In genomic region chr6:135212935-135213334, GRCh38 we compare ENCODE assay signal across 11 cellular contexts. TPM values are rescaled to one million over a fixed set of nuclear protein-coding genes. Genes with fewer than 3 reads are reported as not detected.
DNase-seq lines count a peak whose midpoint lies in the region; ATAC-seq, FAIRE-seq and TF ChIP-seq lines count a peak whose summit lies in the region.
"Had no signal": no experiment of that assay in that cellular context is flagged by ENCODE, and none has a peak within 500 bp of the region (broad histone marks: within the 10 kb centered on the region; RNA-seq: fewer than 3 reads in every experiment).

No MANE protein-coding gene starts in this region.

- POLR2A ChIA-PET in K562 (lab: Yijun Ruan, JAX), result interaction anchor here (0.8 to 1.9 kb wide), 2 partner anchors 10 to 12 kb away, joined by 3 to 10 read pairs; no protein-coding TSS in a partner anchor

- peaks cover 33 to 46% of the 10 kb centered on the region in 2 donors for H3K4me1 Mint-ChIP-seq in natural killer cell treated with Interleukin-12 subunit alpha and Interleukin-12 subunit beta and Interleukin-15 and Interleukin-18, amount 100 ng/mL, for 72 hours (ENCODE audit: low read depth in 2 of 2)
- H3K4me1 Mint-ChIP-seq: nephron progenitor cell had no signal

- ATAC-seq in K562, result peak; percentile 3; the same call in 1 of the 3 replicates
- ATAC-seq in natural killer cell treated with Interleukin-12 subunit alpha and Interleukin-12 subunit beta and Interleukin-15 and Interleukin-18, amount 100 ng/mL, for 72 hours, result peak in 1 of 2 donors; percentile 34
- ATAC-seq in HG03342 (IDR thresholded peaks at IDR 0.05; ENCODE audit: unreplicated experiment), result no peak

- H3K27me3 ChIP-seq in K562 (ENCODE audit: control insufficient read depth in 2 of 2, insufficient read depth in 2 of 2, low read length in 2 of 2), result no peaks in the 10 kb centered on the region
- no peaks in the 10 kb centered on the region for H3K27me3 ChIP-seq in ovary

- H3K27ac ChIP-seq in K562 (ENCODE audit: extremely low read depth, low read depth, low read length) (0 out of 3 replicates have a peak overlapping the region, but pooled peaks have one; percentile 21), ovary (no peak overlapping the region)

- H3K9me3 ChIP-seq in K562 (replicated peaks; ENCODE audit: control insufficient read depth, insufficient read depth, low read depth, low read length) (no peaks in the 10 kb centered on the region), ovary (peaks cover 0 to 3% of the 10 kb centered on the region in 2 donors)

- H3K9me1 ChIP-seq in K562 (ENCODE audit: control insufficient read depth, insufficient read depth, low read length), result no peaks in the 10 kb centered on the region

- BruUV-seq in K562 (replicated peaks; lab: Mats Ljungman, UMichigan), result no TSS peak

- H4K20me1 ChIP-seq in K562 (replicated peaks; ENCODE audit: control insufficient read depth, insufficient read depth, low read length), result no peaks in the 10 kb centered on the region

- no peak overlapping the region for H2AFZ ChIP-seq in K562 (ENCODE audit: low read depth, low read length)

- FAIRE-seq in K562 (lab: Jason Lieb, UNC), result no peak

- no peak for TF ChIP-seq POLR2A in K562 (conservative IDR thresholded peaks at IDR 0.05)
- no peak for TF ChIP-seq POLR2A in ovary (IDR thresholded peaks at IDR 0.05)

- TF ChIP-seq CTCF in K562 (IDR thresholded peaks at IDR 0.05 in 2 of 3, conservative IDR thresholded peaks at IDR 0.05 in 1 of 3; ENCODE audit: insufficient read depth in 2 of 3, low read depth in 1 of 3, low read length in 3 of 3) (no peak), ovary (IDR thresholded peaks at IDR 0.05) (no peak)

- H3K36me3 ChIP-seq in K562 (ENCODE audit: control insufficient read depth, insufficient read depth, low read length) (peaks cover 97% of the 10 kb centered on the region), ovary (no peaks in the 10 kb centered on the region)

- 78% methylated on average over 5 of the region's 5 CpGs for WGBS in K562 (ENCODE audit: insufficient coverage, low coverage, missing lambda C conversion rate)
- 62 to 69% (median 67%) methylated on average over 5 of the region's 5 CpGs for WGBS in ovary, 3 donors

- no peak overlapping the region for H3K9ac ChIP-seq in K562 (ENCODE audit: insufficient read depth in 1 of 2, low read depth in 2 of 2, low read length in 2 of 2)

- H3K4me1 ChIP-seq in K562 (replicated peaks in 1 of 2; ENCODE audit: control insufficient read depth in 2 of 2, insufficient read depth in 2 of 2, low read length in 2 of 2), result no peaks in the 10 kb centered on the region; a peak in 1 of 5 replicates
- no peaks in the 10 kb centered on the region for H3K4me1 ChIP-seq in ovary (ENCODE audit: insufficient read depth)

- no peak overlapping the region for H3K4me3 ChIP-seq in K562
- H3K4me3 ChIP-seq in ovary, result no peak overlapping the region

- no peak for TF ChIP-seq RAD21 in K562 (CRISPR knock-in tag; conservative IDR thresholded peaks at IDR 0.05 in 1 of 2, IDR thresholded peaks at IDR 0.05 in 1 of 2)

- no peaks in the 10 kb centered on the region for H3K9me3 Mint-ChIP-seq in natural killer cell treated with Interleukin-12 subunit alpha and Interleukin-12 subunit beta and Interleukin-15 and Interleukin-18, amount 100 ng/mL, for 72 hours

- peaks cover 17% of the 10 kb centered on the region for H3K79me2 ChIP-seq in K562 (ENCODE audit: control insufficient read depth, insufficient read depth, low read length)

- CTCF ChIA-PET in K562 (lab: Yijun Ruan, JAX; ENCODE audit: low intra/inter-chr PET ratio), result no interaction called here

- peak overlapping the region; percentile 38 for H3K4me3 Mint-ChIP-seq in natural killer cell treated with Interleukin-12 subunit alpha and Interleukin-12 subunit beta and Interleukin-15 and Interleukin-18, amount 100 ng/mL, for 72 hours
- H3K4me3 Mint-ChIP-seq: nephron progenitor cell had no signal

- in situ Hi-C loops in K562 (cut with MboI), result loop anchor here (10.0 kb wide), 1 partner anchor 212 kb away; no protein-coding TSS in a partner anchor

- TF ChIP-seq EP300 in K562 (IDR thresholded peaks at IDR 0.05; ENCODE audit: low read length), result no peak
- no peak for TF ChIP-seq EP300 in ovary (IDR thresholded peaks at IDR 0.05)

- intact Hi-C loops in K562 (cut with micrococcal nuclease) (loop anchor here (5.0 kb wide), 1 partner anchor 109 kb away; no protein-coding TSS in a partner anchor), ovary (cut with DNase I) (no loop called here)

- H3K4me2 ChIP-seq in K562 (ENCODE audit: insufficient read depth, low read length), result no peak overlapping the region

- no peaks in the 10 kb centered on the region for H3K27me3 Mint-ChIP-seq in natural killer cell treated with Interleukin-12 subunit alpha and Interleukin-12 subunit beta and Interleukin-15 and Interleukin-18, amount 100 ng/mL, for 72 hours

- peak overlapping the region; percentile 66 to 73 for H3K27ac Mint-ChIP-seq in natural killer cell treated with Interleukin-12 subunit alpha and Interleukin-12 subunit beta and Interleukin-15 and Interleukin-18, amount 100 ng/mL, for 72 hours
- H3K27ac Mint-ChIP-seq: nephron progenitor cell had no signal

- peak; percentile 4 for DNase-seq in COLO829 (ENCODE audit: low spot score)
- peak; percentile 93 for DNase-seq in M059J (ENCODE audit: low read depth)
- no peak for DNase-seq in K562 (ENCODE audit: extremely low read depth in 1 of 4, low spot score in 3 of 4)
- no peak for DNase-seq in natural killer cell treated with Interleukin-12 subunit alpha and Interleukin-12 subunit beta and Interleukin-15 and Interleukin-18, amount 100 ng/mL, for 72 hours (ENCODE audit: low spot score)
- DNase-seq in SKM-1 treated with dmso at 0.1 percent for 144 hours (lab: John Stamatoyannopoulos, UW; ENCODE audit: unreplicated experiment), result no peak
- DNase-seq in cerebellum (ENCODE audit: low spot score), result no peak
- DNase-seq in ovary, result no peak
- DNase-seq: nephron progenitor cell, SIG-M5 had no signal

- H3K36me3 Mint-ChIP-seq in natural killer cell treated with Interleukin-12 subunit alpha and Interleukin-12 subunit beta and Interleukin-15 and Interleukin-18, amount 100 ng/mL, for 72 hours, result peaks cover 47% of the 10 kb centered on the region

TF ChIP-seq in K562, 482 proteins besides CTCF, POLR2A, EP300 and RAD21:
- TF ChIP-seq SMARCC2 (IDR thresholded peaks at IDR 0.05; ENCODE audit: low read depth), result no peak
- TF ChIP-seq MEIS2 (IDR thresholded peaks at IDR 0.05; ENCODE audit: partially characterized antibody), result no peak
- peak; percentile 74 for TF ChIP-seq RBM22 (IDR thresholded peaks at IDR 0.05; ENCODE audit: low read depth, low read length, poor library complexity, severe bottlenecking)
- no peak for TF ChIP-seq ZNF347 (CRISPR knock-in tag; IDR thresholded peaks at IDR 0.05; ENCODE audit: low read depth)
- no peak for TF ChIP-seq FOXA3 (CRISPR knock-in tag; conservative IDR thresholded peaks at IDR 0.05 in 1 of 2, IDR thresholded peaks at IDR 0.05 in 1 of 2)
TF ChIP-seq in K562: peak in this region for 1.

RNA-seq across cellular contexts. Expression of gene MYB, which starts 31.8 kb away (rescaled TPM):
- total RNA-seq in M059J (2014; rRNA removed; shearing (Covaris generic)), result 5.1 and 7.4 TPM in 2 replicates
- 136 and 323 TPM in 2 replicates for total RNA-seq in K562 (2011; cell fraction: chromatin; rRNA removed; ENCODE audit: low replicate concordance)
- 63.7 and 97.6 TPM in 2 replicates for total RNA-seq in K562 (2011; cell fraction: nucleolus; rRNA removed)
- 152 and 301 TPM in 2 replicates for total RNA-seq in K562 (2011; cell fraction: nucleoplasm; rRNA removed)
- 116 and 117 TPM in 2 replicates for total RNA-seq in K562 (2014; rRNA removed)
- total RNA-seq in K562 (2014; rRNA removed; fragmentation: Illumina TruSeq; extraction: Trizol), result 149 and 170 TPM in 2 replicates
- 215 and 218 TPM in 2 replicates for total RNA-seq in K562 (2015; rRNA removed; fragmentation: Illumina TruSeq; extraction: Trizol)
- 140 and 142 TPM in 2 replicates for total RNA-seq in K562 (2021)
- 82.6 and 94.1 TPM in 2 replicates for polyA plus RNA-seq in K562 (2011; rRNA removed)
- 49.6 and 73.2 TPM in 2 replicates for polyA plus RNA-seq in K562 (2011; cell fraction: cytosol; rRNA removed)
- polyA plus RNA-seq in K562 (2011; cell fraction: nucleus; rRNA removed), result 131 and 141 TPM in 2 replicates
- polyA plus RNA-seq in K562 (2012), result 106 and 145 TPM in 2 replicates
- 133 and 185 TPM in 2 replicates for polyA plus RNA-seq in K562 (2014; fragmentation: Illumina TruSeq; extraction: Trizol)
- polyA plus RNA-seq in K562 (2014; fragmentation: Nextera tagmentation; extraction: Ambion mirVana), result 10 to 100 TPM; 35.8 to 44.1 TPM
- polyA plus RNA-seq in K562 (2014; rRNA removed), result 153 and 155 TPM in 2 replicates
- polyA minus RNA-seq in K562 (2011; rRNA and poly(A)+ RNA removed), result 153 and 187 TPM in 2 replicates
- polyA minus RNA-seq in K562 (2011; cell fraction: cytosol; rRNA and poly(A)+ RNA removed), result 73.2 and 75.5 TPM in 2 replicates
- polyA minus RNA-seq in K562 (2011; cell fraction: nucleus; rRNA and poly(A)+ RNA removed), result 136 and 220 TPM in 2 replicates
- 100 to 1,000 TPM in 1 of 2 donors, 10 to 100 TPM in 1; 66.1 to 145 TPM for total RNA-seq in natural killer cell treated with Interleukin-12 subunit alpha and Interleukin-12 subunit beta and Interleukin-15 and Interleukin-18, amount 100 ng/mL, for 72 hours
- total RNA-seq in cerebellum, result 9.0 TPM
- 1 to 10 TPM in 3 of 7 donors, under 1 TPM in 2, not detected in 2; 0.12 to 7.0 (median 1.2) TPM for total RNA-seq in ovary
- 1 to 10 TPM in 1 of 2 donors, under 1 TPM in 1; 0.07 to 1.0 TPM for polyA plus RNA-seq in ovary
- total RNA-seq: G401 had no signal

Comparison
In these comparisons a context has a peak if more than half of its experiments do, and no peak if none do; other contexts are left out.
1. DNase-seq: peak in COLO829 (single experiment) and M059J (single experiment); none in K562 (0 of 4), natural killer cell treated with Interleukin-12 subunit alpha and Interleukin-12 subunit beta and Interleukin-15 and Interleukin-18, amount 100 ng/mL, for 72 hours (single experiment), SKM-1 treated with dmso at 0.1 percent for 144 hours (single experiment), cerebellum (single experiment) and ovary (0 of 5).